Comparison of ENCODE assay signal across 12 cellular contexts in genomic region chr2:25491966-25492532, GRCh38.
DNase-seq lines count a peak whose midpoint lies in the region; ATAC-seq and TF ChIP-seq lines count a peak whose summit lies in the region.
"Had no signal": no experiment of that assay in that cellular context is flagged by ENCODE, and none has a peak within 500 bp of the region (broad histone marks: within the 10 kb centered on the region; RNA-seq: fewer than 3 reads in every experiment).

No MANE protein-coding gene starts in this region.

- H3K9me3 ChIP-seq in left lung = no peaks in the 10 kb centered on the region

- DNase-seq in AG09309 (ENCODE audit: low read depth) (peak; percentile 25), HS-5 (ENCODE audit: low read depth) (peak; percentile 3), amniotic epithelial cell (ENCODE audit: low read depth) (peak; percentile 42), left lung (no peak)
- DNase-seq in activated effector memory CD4-positive, alpha-beta T cell treated with anti-CD3 and anti-CD28 coated beads, Interleukin-2, amount 50 U/mL, for 16 hours = no peak
- DNase-seq in stimulated activated CD4-positive, alpha-beta T cell treated with anti-CD3 and anti-CD28 coated beads, Interleukin-4, amount 100 ng/mL, for 4 hours = no peak
- no peak for DNase-seq in activated naive CD8-positive, alpha-beta T cell treated with anti-CD3 and anti-CD28 coated beads for 36 hours
- DNase-seq: islet precursor cell; stimulated activated CD4-positive, alpha-beta T cell treated with anti-CD3 and anti-CD28 coated beads, Interleukin-2, amount 100 ng/mL, for 48 hours; stimulated activated naive CD4-positive, alpha-beta T cell treated with Interleukin-2 at 50 U/mL for 16 hours had no signal

- ATAC-seq in left lung (peak; percentile 62), HG03175 (IDR thresholded peaks at IDR 0.05; ENCODE audit: unreplicated experiment) (no peak)

- H3K36me3 Mint-ChIP-seq in activated naive CD8-positive, alpha-beta T cell treated with anti-CD3 and anti-CD28 coated beads for 36 hours = no peaks in the 10 kb centered on the region

- peaks cover 4% of the 10 kb centered on the region for H3K4me1 Mint-ChIP-seq in activated naive CD8-positive, alpha-beta T cell treated with anti-CD3 and anti-CD28 coated beads for 36 hours

- intact Hi-C loops in left lung (cut with DNase I) = no loop called here

- no peak overlapping the region for H3K4me3 Mint-ChIP-seq in activated naive CD8-positive, alpha-beta T cell treated with anti-CD3 and anti-CD28 coated beads for 36 hours

- TF ChIP-seq CTCF in AG09309 (IDR thresholded peaks at IDR 0.05; ENCODE audit: control insufficient read depth, insufficient read depth, low read depth, low read length, missing control alignments) = no peak
- no peak for TF ChIP-seq CTCF in left lung (IDR thresholded peaks at IDR 0.05)

- H3K4me1 ChIP-seq in left lung = peaks cover 12 to 14% of the 10 kb centered on the region in 2 donors

- H3K4me3 ChIP-seq in AG09309 (ENCODE audit: control insufficient read depth, low read depth, low read length) (no peak overlapping the region), left lung (no peak overlapping the region)

- no peaks in the 10 kb centered on the region for H3K27me3 ChIP-seq in left lung

- H3K27ac ChIP-seq in left lung = no peak overlapping the region
- H3K27ac ChIP-seq: C4-2B had no signal

- H3K27me3 Mint-ChIP-seq in activated naive CD8-positive, alpha-beta T cell treated with anti-CD3 and anti-CD28 coated beads for 36 hours = no peaks in the 10 kb centered on the region

- no peak overlapping the region for H3K27ac Mint-ChIP-seq in activated naive CD8-positive, alpha-beta T cell treated with anti-CD3 and anti-CD28 coated beads for 36 hours

- H3K9me3 Mint-ChIP-seq in activated naive CD8-positive, alpha-beta T cell treated with anti-CD3 and anti-CD28 coated beads for 36 hours = no peaks in the 10 kb centered on the region

- no peaks in the 10 kb centered on the region for H3K36me3 ChIP-seq in left lung

Comparison
In these comparisons a context has a peak if more than half of its experiments do, and no peak if none do; other contexts are left out.
1. DNase-seq: peak in AG09309 (single experiment), HS-5 (single experiment) and amniotic epithelial cell (single experiment); none in left lung (0 of 2), activated effector memory CD4-positive, alpha-beta T cell treated with anti-CD3 and anti-CD28 coated beads, Interleukin-2, amount 50 U/mL, for 16 hours (single experiment), stimulated activated CD4-positive, alpha-beta T cell treated with anti-CD3 and anti-CD28 coated beads, Interleukin-4, amount 100 ng/mL, for 4 hours (0 of 2) and activated naive CD8-positive, alpha-beta T cell treated with anti-CD3 and anti-CD28 coated beads for 36 hours (single experiment).